1 cellular context compared by ENCODE assay signal in the genomic region with DNA sequence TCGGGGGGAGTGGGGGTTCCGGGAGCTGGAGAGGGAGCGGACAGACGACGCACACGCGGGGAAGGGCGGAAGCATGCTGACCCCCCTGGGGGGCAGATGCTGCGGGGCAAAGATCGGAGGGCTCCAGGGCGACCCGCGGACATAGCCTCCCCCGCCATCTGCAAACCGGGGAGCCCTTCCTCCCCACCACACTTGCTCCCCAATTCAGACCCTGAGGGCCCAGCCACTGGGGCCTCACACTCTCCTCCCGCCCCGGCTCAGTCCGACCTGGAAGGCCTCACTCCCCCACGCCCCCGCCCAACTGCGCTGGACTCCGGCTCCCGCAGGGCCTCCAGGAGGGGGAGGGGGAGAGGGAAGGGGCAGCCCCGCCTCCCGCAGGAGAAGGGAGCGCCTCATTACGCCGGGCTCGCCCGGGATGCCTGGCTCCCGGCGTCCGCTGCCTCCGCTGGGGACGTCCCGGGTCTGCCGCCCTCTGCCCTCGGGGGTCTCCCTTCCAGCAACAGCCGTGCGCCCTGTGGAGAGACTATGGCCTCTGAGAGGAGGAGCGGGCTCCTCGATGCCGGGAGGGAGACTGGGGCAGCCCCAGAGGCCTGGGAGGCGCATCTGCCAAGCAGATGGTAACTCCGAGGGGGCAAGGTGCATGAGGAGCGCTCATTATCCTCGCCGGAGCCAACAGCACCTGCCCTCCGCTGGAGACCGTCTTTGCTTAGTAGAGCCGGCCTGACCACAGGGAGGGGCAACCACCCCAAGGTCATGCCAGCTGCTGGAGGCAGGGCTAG.
TF ChIP-seq lines count a peak whose summit lies in the region.

No MANE protein-coding gene starts in this region.

TF ChIP-seq in K562, 482 proteins besides CTCF, POLR2A, EP300 and RAD21 (continues in another document):
- TF ChIP-seq, protein P1, sequence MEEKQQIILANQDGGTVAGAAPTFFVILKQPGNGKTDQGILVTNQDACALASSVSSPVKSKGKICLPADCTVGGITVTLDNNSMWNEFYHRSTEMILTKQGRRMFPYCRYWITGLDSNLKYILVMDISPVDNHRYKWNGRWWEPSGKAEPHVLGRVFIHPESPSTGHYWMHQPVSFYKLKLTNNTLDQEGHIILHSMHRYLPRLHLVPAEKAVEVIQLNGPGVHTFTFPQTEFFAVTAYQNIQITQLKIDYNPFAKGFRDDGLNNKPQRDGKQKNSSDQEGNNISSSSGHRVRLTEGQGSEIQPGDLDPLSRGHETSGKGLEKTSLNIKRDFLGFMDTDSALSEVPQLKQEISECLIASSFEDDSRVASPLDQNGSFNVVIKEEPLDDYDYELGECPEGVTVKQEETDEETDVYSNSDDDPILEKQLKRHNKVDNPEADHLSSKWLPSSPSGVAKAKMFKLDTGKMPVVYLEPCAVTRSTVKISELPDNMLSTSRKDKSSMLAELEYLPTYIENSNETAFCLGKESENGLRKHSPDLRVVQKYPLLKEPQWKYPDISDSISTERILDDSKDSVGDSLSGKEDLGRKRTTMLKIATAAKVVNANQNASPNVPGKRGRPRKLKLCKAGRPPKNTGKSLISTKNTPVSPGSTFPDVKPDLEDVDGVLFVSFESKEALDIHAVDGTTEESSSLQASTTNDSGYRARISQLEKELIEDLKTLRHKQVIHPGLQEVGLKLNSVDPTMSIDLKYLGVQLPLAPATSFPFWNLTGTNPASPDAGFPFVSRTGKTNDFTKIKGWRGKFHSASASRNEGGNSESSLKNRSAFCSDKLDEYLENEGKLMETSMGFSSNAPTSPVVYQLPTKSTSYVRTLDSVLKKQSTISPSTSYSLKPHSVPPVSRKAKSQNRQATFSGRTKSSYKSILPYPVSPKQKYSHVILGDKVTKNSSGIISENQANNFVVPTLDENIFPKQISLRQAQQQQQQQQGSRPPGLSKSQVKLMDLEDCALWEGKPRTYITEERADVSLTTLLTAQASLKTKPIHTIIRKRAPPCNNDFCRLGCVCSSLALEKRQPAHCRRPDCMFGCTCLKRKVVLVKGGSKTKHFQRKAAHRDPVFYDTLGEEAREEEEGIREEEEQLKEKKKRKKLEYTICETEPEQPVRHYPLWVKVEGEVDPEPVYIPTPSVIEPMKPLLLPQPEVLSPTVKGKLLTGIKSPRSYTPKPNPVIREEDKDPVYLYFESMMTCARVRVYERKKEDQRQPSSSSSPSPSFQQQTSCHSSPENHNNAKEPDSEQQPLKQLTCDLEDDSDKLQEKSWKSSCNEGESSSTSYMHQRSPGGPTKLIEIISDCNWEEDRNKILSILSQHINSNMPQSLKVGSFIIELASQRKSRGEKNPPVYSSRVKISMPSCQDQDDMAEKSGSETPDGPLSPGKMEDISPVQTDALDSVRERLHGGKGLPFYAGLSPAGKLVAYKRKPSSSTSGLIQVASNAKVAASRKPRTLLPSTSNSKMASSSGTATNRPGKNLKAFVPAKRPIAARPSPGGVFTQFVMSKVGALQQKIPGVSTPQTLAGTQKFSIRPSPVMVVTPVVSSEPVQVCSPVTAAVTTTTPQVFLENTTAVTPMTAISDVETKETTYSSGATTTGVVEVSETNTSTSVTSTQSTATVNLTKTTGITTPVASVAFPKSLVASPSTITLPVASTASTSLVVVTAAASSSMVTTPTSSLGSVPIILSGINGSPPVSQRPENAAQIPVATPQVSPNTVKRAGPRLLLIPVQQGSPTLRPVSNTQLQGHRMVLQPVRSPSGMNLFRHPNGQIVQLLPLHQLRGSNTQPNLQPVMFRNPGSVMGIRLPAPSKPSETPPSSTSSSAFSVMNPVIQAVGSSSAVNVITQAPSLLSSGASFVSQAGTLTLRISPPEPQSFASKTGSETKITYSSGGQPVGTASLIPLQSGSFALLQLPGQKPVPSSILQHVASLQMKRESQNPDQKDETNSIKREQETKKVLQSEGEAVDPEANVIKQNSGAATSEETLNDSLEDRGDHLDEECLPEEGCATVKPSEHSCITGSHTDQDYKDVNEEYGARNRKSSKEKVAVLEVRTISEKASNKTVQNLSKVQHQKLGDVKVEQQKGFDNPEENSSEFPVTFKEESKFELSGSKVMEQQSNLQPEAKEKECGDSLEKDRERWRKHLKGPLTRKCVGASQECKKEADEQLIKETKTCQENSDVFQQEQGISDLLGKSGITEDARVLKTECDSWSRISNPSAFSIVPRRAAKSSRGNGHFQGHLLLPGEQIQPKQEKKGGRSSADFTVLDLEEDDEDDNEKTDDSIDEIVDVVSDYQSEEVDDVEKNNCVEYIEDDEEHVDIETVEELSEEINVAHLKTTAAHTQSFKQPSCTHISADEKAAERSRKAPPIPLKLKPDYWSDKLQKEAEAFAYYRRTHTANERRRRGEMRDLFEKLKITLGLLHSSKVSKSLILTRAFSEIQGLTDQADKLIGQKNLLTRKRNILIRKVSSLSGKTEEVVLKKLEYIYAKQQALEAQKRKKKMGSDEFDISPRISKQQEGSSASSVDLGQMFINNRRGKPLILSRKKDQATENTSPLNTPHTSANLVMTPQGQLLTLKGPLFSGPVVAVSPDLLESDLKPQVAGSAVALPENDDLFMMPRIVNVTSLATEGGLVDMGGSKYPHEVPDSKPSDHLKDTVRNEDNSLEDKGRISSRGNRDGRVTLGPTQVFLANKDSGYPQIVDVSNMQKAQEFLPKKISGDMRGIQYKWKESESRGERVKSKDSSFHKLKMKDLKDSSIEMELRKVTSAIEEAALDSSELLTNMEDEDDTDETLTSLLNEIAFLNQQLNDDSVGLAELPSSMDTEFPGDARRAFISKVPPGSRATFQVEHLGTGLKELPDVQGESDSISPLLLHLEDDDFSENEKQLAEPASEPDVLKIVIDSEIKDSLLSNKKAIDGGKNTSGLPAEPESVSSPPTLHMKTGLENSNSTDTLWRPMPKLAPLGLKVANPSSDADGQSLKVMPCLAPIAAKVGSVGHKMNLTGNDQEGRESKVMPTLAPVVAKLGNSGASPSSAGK (IDR thresholded peaks at IDR 0.05) = 0 out of 2 replicates have a peak, but pooled peaks have one; percentile 25
- TF ChIP-seq L3MBTL2 (IDR thresholded peaks at IDR 0.05) (peak; percentile 71), TAF7 (tag; IDR thresholded peaks at IDR 0.05) (peak; percentile 26; the same call in 1 of the 2 replicates), TEAD1 (CRISPR knock-in tag; IDR thresholded peaks at IDR 0.05) (0 out of 4 replicates have a peak, but pooled peaks of 1 of the 2 experiments have one; percentile 13), PURB (CRISPR knock-in tag; IDR thresholded peaks at IDR 0.05; ENCODE audit: low read depth) (no peak), KLF1 (tag; IDR thresholded peaks at IDR 0.05) (no peak), RHOXF2B (CRISPR knock-in tag; conservative IDR thresholded peaks at IDR 0.05) (no peak), RBFOX2 (IDR thresholded peaks at IDR 0.05; ENCODE audit: low read depth, low read length) (peak; percentile 65), KAT8 (IDR thresholded peaks at IDR 0.05; ENCODE audit: low read depth) (no peak), ZNF143 (CRISPR knock-in tag; IDR thresholded peaks at IDR 0.05) (no peak), MYC (IDR thresholded peaks at IDR 0.05; ENCODE audit: low read depth, low read length) (no peak), MYC (CRISPR knock-in tag; IDR thresholded peaks at IDR 0.05; ENCODE audit: borderline replicate concordance, low read depth) (peak; percentile 57; the same call in 1 of the 2 replicates), CXXC5 (CRISPR knock-in tag; IDR thresholded peaks at IDR 0.05) (peak; percentile 67; the same call in 1 of the 2 replicates), ZNF217 (CRISPR knock-in tag; IDR thresholded peaks at IDR 0.05) (no peak), PHF8 (IDR thresholded peaks at IDR 0.05; ENCODE audit: borderline replicate concordance, low read length) (peak; percentile 47; the same call in 1 of the 2 replicates), HMG20B (CRISPR knock-in tag; IDR thresholded peaks at IDR 0.05) (no peak), ZNF444 (CRISPR knock-in tag; IDR thresholded peaks at IDR 0.05) (peak; percentile 95), TAF1 (IDR thresholded peaks at IDR 0.05; ENCODE audit: control insufficient read depth, extremely low read depth, insufficient read depth, low read length, severe bottlenecking) (peak; percentile 18), ARID1B (IDR thresholded peaks at IDR 0.05) (peak; percentile 7), SREBF1 (IDR thresholded peaks at IDR 0.05; ENCODE audit: borderline replicate concordance, low read depth, low read length) (no peak), ZFP36 (IDR thresholded peaks at IDR 0.05; ENCODE audit: low read depth, low read length, partially characterized antibody) (no peak), MTA3 (IDR thresholded peaks at IDR 0.05; ENCODE audit: borderline replicate concordance) (0 out of 2 replicates have a peak, but pooled peaks have one; percentile 45), KDM1A (IDR thresholded peaks at IDR 0.05) (peak in 1 of 2 experiments; percentile 96; a peak in 2 of 4 replicates), SMAD4 (CRISPR knock-in tag; conservative IDR thresholded peaks at IDR 0.05) (peak; percentile 37; the same call in 1 of the 2 replicates), ZNF717 (CRISPR knock-in tag; IDR thresholded peaks at IDR 0.05) (no peak), ETV5 (CRISPR knock-in tag; IDR thresholded peaks at IDR 0.05; ENCODE audit: low read depth) (peak; percentile 38; the same call in 1 of the 2 replicates), PCBP1 (IDR thresholded peaks at IDR 0.05; ENCODE audit: low read depth, low read length, poor library complexity, severe bottlenecking) (peak; percentile 3), ELF1 (tag; IDR thresholded peaks at IDR 0.05) (peak; percentile 45; the same call in 1 of the 2 replicates), CBFA2T2 (conservative IDR thresholded peaks at IDR 0.05) (no peak), CHCHD3 (CRISPR knock-in tag; IDR thresholded peaks at IDR 0.05) (no peak), ETV1 (tag; conservative IDR thresholded peaks at IDR 0.05; ENCODE audit: low read depth) (peak; percentile 30; the same call in 1 of the 2 replicates), CTBP1 (IDR thresholded peaks at IDR 0.05; ENCODE audit: borderline replicate concordance) (no peak), ELF2 (CRISPR knock-in tag; IDR thresholded peaks at IDR 0.05) (no peak)
- TF ChIP-seq, protein P2, sequence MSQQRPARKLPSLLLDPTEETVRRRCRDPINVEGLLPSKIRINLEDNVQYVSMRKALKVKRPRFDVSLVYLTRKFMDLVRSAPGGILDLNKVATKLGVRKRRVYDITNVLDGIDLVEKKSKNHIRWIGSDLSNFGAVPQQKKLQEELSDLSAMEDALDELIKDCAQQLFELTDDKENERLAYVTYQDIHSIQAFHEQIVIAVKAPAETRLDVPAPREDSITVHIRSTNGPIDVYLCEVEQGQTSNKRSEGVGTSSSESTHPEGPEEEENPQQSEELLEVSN (IDR thresholded peaks at IDR 0.05; ENCODE audit: borderline replicate concordance in 1 of 2, extremely low read depth in 1 of 2, insufficient read depth in 1 of 2, insufficient read length in 1 of 2, low read depth in 1 of 2, low read length in 1 of 2, poor library complexity in 1 of 2, severe bottlenecking in 1 of 2) = peak in 1 of 2 experiments; percentile 54
- TF ChIP-seq, protein P3, sequence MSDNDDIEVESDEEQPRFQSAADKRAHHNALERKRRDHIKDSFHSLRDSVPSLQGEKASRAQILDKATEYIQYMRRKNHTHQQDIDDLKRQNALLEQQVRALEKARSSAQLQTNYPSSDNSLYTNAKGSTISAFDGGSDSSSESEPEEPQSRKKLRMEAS (CRISPR knock-in tag; IDR thresholded peaks at IDR 0.05) = peak; percentile 23; the same call in 1 of the 2 replicates
- TF ChIP-seq, protein P4, sequence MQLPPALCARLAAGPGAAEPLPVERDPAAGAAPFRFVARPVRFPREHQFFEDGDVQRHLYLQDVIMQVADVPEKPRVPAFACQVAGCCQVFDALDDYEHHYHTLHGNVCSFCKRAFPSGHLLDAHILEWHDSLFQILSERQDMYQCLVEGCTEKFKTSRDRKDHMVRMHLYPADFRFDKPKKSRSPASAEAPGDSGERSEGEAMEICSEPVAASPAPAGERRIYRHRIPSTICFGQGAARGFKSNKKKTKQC (CRISPR knock-in tag; IDR thresholded peaks at IDR 0.05) = 0 out of 2 replicates have a peak, but pooled peaks have one; percentile 43
- TF ChIP-seq, protein P5, sequence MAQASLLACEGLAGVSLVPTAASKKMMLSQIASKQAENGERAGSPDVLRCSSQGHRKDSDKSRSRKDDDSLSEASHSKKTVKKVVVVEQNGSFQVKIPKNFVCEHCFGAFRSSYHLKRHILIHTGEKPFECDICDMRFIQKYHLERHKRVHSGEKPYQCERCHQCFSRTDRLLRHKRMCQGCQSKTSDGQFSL (CRISPR knock-in tag; IDR thresholded peaks at IDR 0.05) = peak; percentile 61; the same call in 1 of the 2 replicates
- TF ChIP-seq, protein P5 (tag; IDR thresholded peaks at IDR 0.05) = peak in 1 of 2 experiments; percentile 82; a peak in 2 of 4 replicates
- TF ChIP-seq, protein P6, sequence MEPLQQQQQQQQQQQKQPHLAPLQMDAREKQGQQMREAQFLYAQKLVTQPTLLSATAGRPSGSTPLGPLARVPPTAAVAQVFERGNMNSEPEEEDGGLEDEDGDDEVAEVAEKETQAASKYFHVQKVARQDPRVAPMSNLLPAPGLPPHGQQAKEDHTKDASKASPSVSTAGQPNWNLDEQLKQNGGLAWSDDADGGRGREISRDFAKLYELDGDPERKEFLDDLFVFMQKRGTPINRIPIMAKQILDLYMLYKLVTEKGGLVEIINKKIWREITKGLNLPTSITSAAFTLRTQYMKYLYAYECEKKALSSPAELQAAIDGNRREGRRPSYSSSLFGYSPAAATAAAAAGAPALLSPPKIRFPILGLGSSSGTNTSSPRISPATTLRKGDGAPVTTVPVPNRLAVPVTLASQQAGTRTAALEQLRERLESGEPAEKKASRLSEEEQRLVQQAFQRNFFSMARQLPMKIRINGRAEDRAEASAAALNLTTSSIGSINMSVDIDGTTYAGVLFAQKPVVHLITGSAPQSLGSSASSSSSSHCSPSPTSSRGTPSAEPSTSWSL (CRISPR knock-in tag; IDR thresholded peaks at IDR 0.05; ENCODE audit: borderline replicate concordance) = no peak
- TF ChIP-seq, protein P7, sequence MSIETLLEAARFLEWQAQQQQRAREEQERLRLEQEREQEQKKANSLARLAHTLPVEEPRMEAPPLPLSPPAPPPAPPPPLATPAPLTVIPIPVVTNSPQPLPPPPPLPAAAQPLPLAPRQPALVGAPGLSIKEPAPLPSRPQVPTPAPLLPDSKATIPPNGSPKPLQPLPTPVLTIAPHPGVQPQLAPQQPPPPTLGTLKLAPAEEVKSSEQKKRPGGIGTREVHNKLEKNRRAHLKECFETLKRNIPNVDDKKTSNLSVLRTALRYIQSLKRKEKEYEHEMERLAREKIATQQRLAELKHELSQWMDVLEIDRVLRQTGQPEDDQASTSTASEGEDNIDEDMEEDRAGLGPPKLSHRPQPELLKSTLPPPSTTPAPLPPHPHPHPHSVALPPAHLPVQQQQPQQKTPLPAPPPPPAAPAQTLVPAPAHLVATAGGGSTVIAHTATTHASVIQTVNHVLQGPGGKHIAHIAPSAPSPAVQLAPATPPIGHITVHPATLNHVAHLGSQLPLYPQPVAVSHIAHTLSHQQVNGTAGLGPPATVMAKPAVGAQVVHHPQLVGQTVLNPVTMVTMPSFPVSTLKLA (conservative IDR thresholded peaks at IDR 0.05) = peak in 1 of 2 experiments; percentile 36; a peak in 1 of 4 replicates
- TF ChIP-seq, protein P8, sequence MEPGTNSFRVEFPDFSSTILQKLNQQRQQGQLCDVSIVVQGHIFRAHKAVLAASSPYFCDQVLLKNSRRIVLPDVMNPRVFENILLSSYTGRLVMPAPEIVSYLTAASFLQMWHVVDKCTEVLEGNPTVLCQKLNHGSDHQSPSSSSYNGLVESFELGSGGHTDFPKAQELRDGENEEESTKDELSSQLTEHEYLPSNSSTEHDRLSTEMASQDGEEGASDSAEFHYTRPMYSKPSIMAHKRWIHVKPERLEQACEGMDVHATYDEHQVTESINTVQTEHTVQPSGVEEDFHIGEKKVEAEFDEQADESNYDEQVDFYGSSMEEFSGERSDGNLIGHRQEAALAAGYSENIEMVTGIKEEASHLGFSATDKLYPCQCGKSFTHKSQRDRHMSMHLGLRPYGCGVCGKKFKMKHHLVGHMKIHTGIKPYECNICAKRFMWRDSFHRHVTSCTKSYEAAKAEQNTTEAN (CRISPR knock-in tag; IDR thresholded peaks at IDR 0.05) = no peak
